ENCODE assay signal across 28 cellular contexts in the genomic region with DNA sequence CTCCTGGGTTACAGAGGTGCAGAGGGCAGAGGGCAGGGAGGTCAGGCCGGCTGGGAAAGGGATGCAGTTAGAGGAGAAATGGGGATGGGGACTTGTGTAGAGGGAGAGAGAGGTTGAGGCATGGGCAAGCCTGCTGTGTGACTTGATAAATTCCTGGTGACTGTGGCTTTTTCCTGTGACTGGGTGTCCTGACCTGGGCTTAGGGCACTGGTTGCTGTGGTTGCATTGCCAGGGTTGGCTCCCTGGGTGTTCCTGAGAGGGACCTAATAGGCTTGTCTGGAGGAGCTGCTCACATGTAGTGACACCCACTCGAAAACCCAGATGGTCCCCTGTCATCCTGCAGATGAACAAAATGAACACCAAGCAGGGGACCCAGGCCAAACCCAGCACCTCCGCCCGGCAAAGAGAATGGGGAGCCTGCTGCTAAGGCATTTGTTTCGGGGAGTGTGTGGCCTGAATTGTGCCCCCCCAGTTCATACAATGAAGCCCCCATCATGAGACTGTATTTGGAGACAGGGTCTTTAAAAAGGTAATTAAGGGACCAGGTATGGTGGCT.
"Had no signal": no experiment of that assay in that cellular context is flagged by ENCODE, and none has a peak within 500 bp of the region (broad histone marks: within the 10 kb centered on the region; RNA-seq: fewer than 3 reads in every experiment).

No MANE protein-coding gene starts in this region.

- H3K36me3 Mint-ChIP-seq: mesothelial cell of epicardium; naive thymus-derived CD4-positive, alpha-beta T cell; neural progenitor cell had no signal

- DNase-seq: dermis blood vessel endothelial cell; effector memory CD4-positive, alpha-beta T cell; head of caudate nucleus; kidney; mesenchymal stem cell; mucosa of descending colon; naive thymus-derived CD4-positive, alpha-beta T cell; nucleus accumbens; ovary; posterior cingulate gyrus; psoas muscle; right lobe of liver; stimulated activated CD4-positive, alpha-beta T cell treated with anti-CD3 and anti-CD28 coated beads, Interleukin-12 subunit alpha, Interleukin-12 subunit beta, amount 100 ng/mL, for 4 hours; stimulated activated CD4-positive, alpha-beta T cell treated with anti-CD3 and anti-CD28 coated beads, Interleukin-1b, Interleukin-23, amount 100 ng/mL, for 48 hours; stimulated activated CD4-positive, alpha-beta T cell treated with anti-CD3 and anti-CD28 coated beads, Interleukin-4, amount 100 ng/mL, for 1 hour; stimulated activated CD8-positive, alpha-beta memory T cell treated with anti-CD3 and anti-CD28 coated beads, Interleukin-4, amount 100 ng/mL, for 48 hours; stimulated activated naive CD4-positive, alpha-beta T cell; stimulated activated naive CD8-positive, alpha-beta T cell treated with anti-CD3 and anti-CD28 coated beads, Interleukin-15, amount 100 ng/mL, for 72 hours; transverse colon; upper lobe of right lung had no signal

- H3K36me3 ChIP-seq: neural progenitor cell, ovary, right lobe of liver, suprapubic skin, transverse colon, upper lobe of right lung, vagina had no signal

- H3K4me1 ChIP-seq: neural progenitor cell, right lobe of liver, upper lobe of right lung, vagina had no signal

- H3K9ac ChIP-seq: neural progenitor cell had no signal

- H3K4me3 ChIP-seq: hepatocyte, mucosa of descending colon, neural progenitor cell, ovary, psoas muscle, right lobe of liver, smooth muscle cell, suprapubic skin, transverse colon, upper lobe of right lung, vagina had no signal

- H3K27ac ChIP-seq: hepatocyte, neural progenitor cell, ovary, right lobe of liver, suprapubic skin, transverse colon, upper lobe of right lung, vagina had no signal

- ATAC-seq: left lobe of liver; mucosa of descending colon; naive thymus-derived CD4-positive, alpha-beta T cell; psoas muscle; right lobe of liver; stimulated activated naive CD8-positive, alpha-beta T cell treated with anti-CD3 and anti-CD28 coated beads, Interleukin-15, amount 100 ng/mL, for 72 hours; upper lobe of right lung had no signal

- H3K9me3 Mint-ChIP-seq: mesothelial cell of epicardium; nephron; neural progenitor cell; stimulated activated naive CD8-positive, alpha-beta T cell treated with anti-CD3 and anti-CD28 coated beads, Interleukin-15, amount 100 ng/mL, for 72 hours had no signal

- H3K27ac Mint-ChIP-seq: mesothelial cell of epicardium; naive thymus-derived CD4-positive, alpha-beta T cell; neural progenitor cell had no signal

- H3K4me2 ChIP-seq: hepatocyte, neural progenitor cell, smooth muscle cell had no signal

- H3K4me3 Mint-ChIP-seq: mesothelial cell of epicardium; naive thymus-derived CD4-positive, alpha-beta T cell; nephron; neural progenitor cell; stimulated activated naive CD8-positive, alpha-beta T cell treated with anti-CD3 and anti-CD28 coated beads, Interleukin-15, amount 100 ng/mL, for 72 hours had no signal

- H2AFZ ChIP-seq: hepatocyte, neural progenitor cell had no signal

- H3K4me1 Mint-ChIP-seq: naive thymus-derived CD4-positive, alpha-beta T cell; stimulated activated naive CD8-positive, alpha-beta T cell treated with anti-CD3 and anti-CD28 coated beads, Interleukin-15, amount 100 ng/mL, for 72 hours had no signal

- H3K9me3 ChIP-seq: mucosa of descending colon, ovary, psoas muscle, right lobe of liver, suprapubic skin, transverse colon, upper lobe of right lung, vagina had no signal

- H3K27me3 ChIP-seq: neural progenitor cell, ovary, right lobe of liver, suprapubic skin, upper lobe of right lung, vagina had no signal
